Comparison of ENCODE assay signal across 14 cellular contexts in genomic region chr2:156309106-156309505, GRCh38. TPM values are rescaled to one million over a fixed set of nuclear protein-coding genes. Genes with fewer than 3 reads are reported as not detected.
A peak's percentile ranks its signal among the peaks of the same experiment; 100 is the strongest.
DNase-seq lines count a peak whose midpoint lies in the region; ATAC-seq, FAIRE-seq and TF ChIP-seq lines count a peak whose summit lies in the region.
"Had no signal": no experiment of that assay in that cellular context is flagged by ENCODE, and none has a peak within 500 bp of the region (broad histone marks: within the 10 kb centered on the region; RNA-seq: fewer than 3 reads in every experiment).

No MANE protein-coding gene starts in this region.

- no peak overlapping the region for H3K27ac ChIP-seq in keratinocyte (ENCODE audit: control insufficient read depth, insufficient read depth, low read length)
- H3K27ac ChIP-seq in sigmoid colon = no peak overlapping the region
- H3K27ac ChIP-seq in pancreas = no peak overlapping the region
- H3K27ac ChIP-seq: esophagus squamous epithelium had no signal

- FAIRE-seq in keratinocyte (lab: Jason Lieb, UNC) (no peak), pancreas (lab: Jason Lieb, UNC) (no peak)

- intact Hi-C loops in sigmoid colon (cut with DNase I) = no loop called here
- intact Hi-C loops in pancreas (cut with DNase I) = no loop called here

- no peaks in the 10 kb centered on the region for H3K79me2 ChIP-seq in keratinocyte (ENCODE audit: control insufficient read depth, insufficient read depth, low read length)

- no peak overlapping the region for H3K4me3 ChIP-seq in keratinocyte (ENCODE audit: control insufficient read depth in 2 of 3, extremely low read depth in 1 of 3, insufficient read depth in 2 of 3, low read depth in 1 of 3, low read length in 3 of 3)
- no peak overlapping the region for H3K4me3 ChIP-seq in sigmoid colon
- H3K4me3 ChIP-seq in pancreas = no peak overlapping the region
- H3K4me3 ChIP-seq: esophagus squamous epithelium had no signal

- dilution Hi-C loops in keratinocyte (cut with MboI; ENCODE audit: extremely low pct_ligation_motif_present, low sequenced_read_pairs) = no loop called here

- no peak overlapping the region for H3K4me2 ChIP-seq in keratinocyte (ENCODE audit: control insufficient read depth, extremely low read depth, insufficient read depth, low read depth, low read length)

- in situ Hi-C loops in ACHN (cut with HindIII; ENCODE audit: low pct_ligation_motif_present, low pct_unique_long_range_greater_than_20kb, low sequenced_read_pairs) = no loop called here

- H3K9me3 ChIP-seq in keratinocyte (ENCODE audit: control insufficient read depth, low read depth, low read length) (no peaks in the 10 kb centered on the region), sigmoid colon (no peaks in the 10 kb centered on the region), pancreas (no peaks in the 10 kb centered on the region)
- H3K9me3 ChIP-seq: esophagus squamous epithelium had no signal

- no peaks in the 10 kb centered on the region for H3K36me3 ChIP-seq in keratinocyte (ENCODE audit: control insufficient read depth in 2 of 2, extremely low read depth in 1 of 2, insufficient read depth in 2 of 2, low read length in 2 of 2)
- no peaks in the 10 kb centered on the region for H3K36me3 ChIP-seq in sigmoid colon
- no peaks in the 10 kb centered on the region for H3K36me3 ChIP-seq in pancreas
- H3K36me3 ChIP-seq: esophagus squamous epithelium had no signal

- H2AFZ ChIP-seq in keratinocyte (ENCODE audit: control insufficient read depth, low read length) = peak overlapping the region; percentile 2

- H3K9ac ChIP-seq in keratinocyte (ENCODE audit: control insufficient read depth, extremely low read depth, insufficient read depth, low read length) = no peak overlapping the region

- no peaks in the 10 kb centered on the region for H3K4me1 ChIP-seq in keratinocyte (ENCODE audit: control insufficient read depth, extremely low read depth, insufficient read depth, low read length)
- no peaks in the 10 kb centered on the region for H3K4me1 ChIP-seq in sigmoid colon
- no peaks in the 10 kb centered on the region for H3K4me1 ChIP-seq in pancreas
- H3K4me1 ChIP-seq: esophagus squamous epithelium had no signal

- H4K20me1 ChIP-seq in keratinocyte (ENCODE audit: control insufficient read depth, extremely low read depth, insufficient read depth, low read length) = no peaks in the 10 kb centered on the region

- no peak for TF ChIP-seq EP300 in sigmoid colon (IDR thresholded peaks at IDR 0.05)

- ATAC-seq in GM19025 (IDR thresholded peaks at IDR 0.05; ENCODE audit: low read depth, unreplicated experiment) (peak; percentile 61), HG02588 (IDR thresholded peaks at IDR 0.05; ENCODE audit: unreplicated experiment) (peak; percentile 79), HG03442 (IDR thresholded peaks at IDR 0.05; ENCODE audit: unreplicated experiment) (peak; percentile 70), pancreas (no peak)
- ATAC-seq: SK-N-SH treated with all-trans-retinoic acid at 6 μM for 48 hours; stimulated activated memory B cell treated with anti-CD40 and anti-IgM and Interleukin-4, amounts not matched to agents 10 μg/mL and 1 μg/mL and 100 μg/mL, for 72 hours had no signal

- no peak for TF ChIP-seq CTCF in keratinocyte (optimal IDR thresholded peaks at IDR 0.05 in 1 of 3, IDR thresholded peaks at IDR 0.05 in 1 of 3, conservative IDR thresholded peaks at IDR 0.05 in 1 of 3; ENCODE audit: extremely low read depth in 1 of 3, insufficient read depth in 2 of 3, low read length in 3 of 3)
- no peak for TF ChIP-seq CTCF in sigmoid colon (IDR thresholded peaks at IDR 0.05)
- TF ChIP-seq CTCF in pancreas (IDR thresholded peaks at IDR 0.05) = no peak

- no peaks in the 10 kb centered on the region for H3K9me1 ChIP-seq in keratinocyte (ENCODE audit: control insufficient read depth, extremely low read depth, insufficient read depth, low read length)

- DNase-seq in keratinocyte (ENCODE audit: low read depth, low spot score) (no peak), sigmoid colon (no peak), pancreas (no peak), ACHN (no peak)
- DNase-seq: activated CD4-positive, alpha-beta T cell treated with anti-CD3 and anti-CD28 coated beads for 48 hours; Calu3; esophagus squamous epithelium; H7; NCI-H1417 treated with DMSO at 0.1 percent for 48 hours had no signal

- H3K27me3 ChIP-seq in keratinocyte (ENCODE audit: control insufficient read depth, extremely low read depth, insufficient read depth, low read length) (no peaks in the 10 kb centered on the region), sigmoid colon (no peaks in the 10 kb centered on the region), pancreas (no peaks in the 10 kb centered on the region)
- H3K27me3 ChIP-seq: esophagus squamous epithelium had no signal

- no peak for TF ChIP-seq POLR2A in sigmoid colon (IDR thresholded peaks at IDR 0.05)

RNA-seq across cellular contexts. Expression of gene NR4A2, which starts 23.4 kb away (rescaled TPM):
- polyA plus RNA-seq in keratinocyte (0.15 to 4.5 TPM (median 3.0 TPM) in 3 replicates), sigmoid colon (10 to 100 TPM in 1 of 3 donors, 1 to 10 TPM in 2; 1.8 to 11.3 (median 2.8) TPM), pancreas (1 to 10 TPM; 4.1 to 4.8 TPM)
- polyA plus RNA-seq in keratinocyte (2011; ENCODE audit: low read depth) = 1.3 TPM
- polyA plus RNA-seq in keratinocyte (2011; cell fraction: cytosol; rRNA removed) = 1.3 and 1.7 TPM in 2 replicates
- polyA plus RNA-seq in keratinocyte (2011; cell fraction: nucleus; rRNA removed) = 37.4 and 49.8 TPM in 2 replicates
- 0.24 and 1.8 TPM in 2 replicates for polyA plus RNA-seq in keratinocyte (2012; ENCODE audit: low replicate concordance)
- polyA minus RNA-seq in keratinocyte = 0.43 to 10.5 TPM (median 7.9 TPM) in 3 replicates
- polyA minus RNA-seq in keratinocyte (2011; cell fraction: cytosol; rRNA and poly(A)+ RNA removed) = 1.5 TPM
- polyA minus RNA-seq in keratinocyte (2011; cell fraction: nucleus; rRNA and poly(A)+ RNA removed) = 22.5 and 23.8 TPM in 2 replicates
- total RNA-seq in sigmoid colon (1 to 10 TPM; 1.8 to 5.0 (median 2.6) TPM), pancreas (10 to 100 TPM in 1 of 6 donors, 1 to 10 TPM in 5; 1.3 to 18.0 (median 3.2) TPM)

Comparison
In these comparisons a context has a peak if more than half of its experiments do, and no peak if none do; other contexts are left out.
1. ATAC-seq: peak in GM19025 (single experiment), HG02588 (single experiment) and HG03442 (single experiment); none in pancreas (0 of 4).